9 cellular contexts compared by ENCODE assay signal in genomic region chr21:37371041-37371397, GRCh38. TPM values are rescaled to one million over a fixed set of nuclear protein-coding genes. Genes with fewer than 3 reads are reported as not detected.
DNase-seq lines count a peak whose midpoint lies in the region; ATAC-seq and TF ChIP-seq lines count a peak whose summit lies in the region.
"Had no signal": no experiment of that assay in that cellular context is flagged by ENCODE, and none has a peak within 500 bp of the region (broad histone marks: within the 10 kb centered on the region; RNA-seq: fewer than 3 reads in every experiment).

No MANE protein-coding gene starts in this region.

- peaks cover 9% of the 10 kb centered on the region; the same call in 1 of the 2 replicates for H3F3A ChIP-seq in Loucy (ENCODE audit: low read depth)

- intact Hi-C loops in CD8-positive, alpha-beta T cell (cut with DNase I, micrococcal nuclease), result loop anchor here (2.0 to 5.0 kb wide), 4 partner anchors 14 to 106 kb away; no protein-coding TSS in a partner anchor
- intact Hi-C loops in mammary epithelial cell (cut with micrococcal nuclease), result no loop called here

- dilution Hi-C loops in mammary epithelial cell (cut with HindIII; ENCODE audit: low sequenced_read_pairs), result loop anchor here (5.0 kb wide), 1 partner anchor 114 kb away; no protein-coding TSS in a partner anchor

- H3K36me3 Mint-ChIP-seq in CD8-positive, alpha-beta T cell, result peaks cover 15% of the 10 kb centered on the region
- no peaks in the 10 kb centered on the region for H3K36me3 Mint-ChIP-seq in neural crest cell (ENCODE audit: low read depth)

- H3K9me2 ChIP-seq in Loucy (replicated peaks; ENCODE audit: low read depth, low read length), result no peaks in the 10 kb centered on the region

- no TSS peak for BruUV-seq in mammary epithelial cell (replicated peaks; lab: Mats Ljungman, UMichigan)

- H3K4me1 ChIP-seq in CD8-positive, alpha-beta T cell (ENCODE audit: insufficient read depth, low read length), result peaks cover 64% of the 10 kb centered on the region
- H3K4me1 ChIP-seq in Loucy (ENCODE audit: insufficient read depth, low read length, poor library complexity, severe bottlenecking) (peaks cover 62% of the 10 kb centered on the region), mammary epithelial cell (ENCODE audit: insufficient read depth, low read length) (peaks cover 44% of the 10 kb centered on the region)

- no peak overlapping the region for H3K27ac ChIP-seq in CD8-positive, alpha-beta T cell (ENCODE audit: low read depth, low read length)
- no peak overlapping the region for H3K27ac ChIP-seq in mammary epithelial cell (ENCODE audit: insufficient read depth, low read depth, low read length)

- H3K4me3 Mint-ChIP-seq in CD8-positive, alpha-beta T cell, result peak overlapping the region; percentile 91
- peak overlapping the region; percentile 95 for H3K4me3 Mint-ChIP-seq in neural crest cell

- CTCF ChIA-PET in CD8-positive, alpha-beta T cell (lab: Charles Lee), result interaction anchor here (0.8 to 1.7 kb wide), 2 partner anchors 82 to 193 kb away, joined by 3 to 4 read pairs; no protein-coding TSS in a partner anchor
- CTCF ChIA-PET in mammary epithelial cell (lab: Charles Lee; ENCODE audit: low non-redundant PET), result no interaction called here
- CTCF ChIA-PET in HEK293T (lab: Yijun Ruan, JAX), result no interaction called here

- ATAC-seq in CD8-positive, alpha-beta T cell, result no peak
- ATAC-seq in GM19452 (IDR thresholded peaks at IDR 0.05; ENCODE audit: unreplicated experiment), result no peak

- H2AFZ ChIP-seq in Loucy (ENCODE audit: low read length) (no peak overlapping the region), mammary epithelial cell (ENCODE audit: low read depth, low read length) (no peak overlapping the region)

- in situ Hi-C loops in mammary epithelial cell (cut with MboI; ENCODE audit: low sequenced_read_pairs in 2 of 2), result loop anchor here in 1 of 2 donors (25.0 kb wide), 1 partner anchor 109 kb away; the partner anchor contains the start of gene VPS26C

- no peaks in the 10 kb centered on the region for H3K36me3 ChIP-seq in CD8-positive, alpha-beta T cell (ENCODE audit: insufficient read depth, low read length)
- H3K36me3 ChIP-seq in Loucy (ENCODE audit: insufficient read depth, low read length) (no peaks in the 10 kb centered on the region), mammary epithelial cell (ENCODE audit: insufficient read depth, low read length) (no peaks in the 10 kb centered on the region)

- no peaks in the 10 kb centered on the region for H3K27me3 ChIP-seq in CD8-positive, alpha-beta T cell (ENCODE audit: insufficient read depth, low read length)
- H3K27me3 ChIP-seq in Loucy (ENCODE audit: insufficient read depth, low read length, poor library complexity, severe bottlenecking) (peaks cover 9% of the 10 kb centered on the region), mammary epithelial cell (ENCODE audit: insufficient read depth, low read length) (no peaks in the 10 kb centered on the region)

- peak overlapping the region; percentile 88 for H3K27ac Mint-ChIP-seq in CD8-positive, alpha-beta T cell
- no peak overlapping the region for H3K27ac Mint-ChIP-seq in neural crest cell (ENCODE audit: unreplicated experiment)

- no peak for DNase-seq in CD8-positive, alpha-beta T cell
- DNase-seq in mammary epithelial cell (no peak), neural crest cell (ENCODE audit: low read depth, low spot score) (no peak), COLO829 (ENCODE audit: low spot score) (no peak), HEK293T (ENCODE audit: extremely low spot score) (no peak)
- DNase-seq in activated effector memory CD4-positive, alpha-beta T cell treated with Interleukin-2 at 50 U/mL for 16 hours, result no peak
- DNase-seq: NCI-H146 had no signal

- H3K27me3 Mint-ChIP-seq in CD8-positive, alpha-beta T cell (ENCODE audit: low read depth), result no peaks in the 10 kb centered on the region
- H3K27me3 Mint-ChIP-seq in neural crest cell (ENCODE audit: low read depth), result peaks cover 3% of the 10 kb centered on the region

- H3K4me2 ChIP-seq in Loucy (ENCODE audit: low read depth, low read length, poor library complexity, severe bottlenecking), result peak overlapping the region; percentile 88
- peak overlapping the region; percentile 38 for H3K4me2 ChIP-seq in mammary epithelial cell (ENCODE audit: insufficient read depth, low read depth, low read length)

- H3K4me1 Mint-ChIP-seq in CD8-positive, alpha-beta T cell (ENCODE audit: low read depth), result peaks cover 72% of the 10 kb centered on the region
- H3K4me1 Mint-ChIP-seq in neural crest cell, result peaks cover 67% of the 10 kb centered on the region

- H3K9me3 ChIP-seq in CD8-positive, alpha-beta T cell (ENCODE audit: low read length), result no peaks in the 10 kb centered on the region
- H3K9me3 ChIP-seq in Loucy (ENCODE audit: insufficient read depth, low read depth, low read length) (no peaks in the 10 kb centered on the region), mammary epithelial cell (replicated peaks; ENCODE audit: insufficient read depth, low read length) (no peaks in the 10 kb centered on the region)

- H3K79me2 ChIP-seq in Loucy (ENCODE audit: insufficient read depth, low read length), result peaks cover 92% of the 10 kb centered on the region
- peaks cover 93% of the 10 kb centered on the region for H3K79me2 ChIP-seq in mammary epithelial cell (ENCODE audit: insufficient read depth, low read length)

- H3K4me3 ChIP-seq in CD8-positive, alpha-beta T cell (ENCODE audit: low read depth, low read length), result peak overlapping the region; percentile 86
- H3K4me3 ChIP-seq in Loucy (ENCODE audit: low read length, poor library complexity, severe bottlenecking) (peak overlapping the region; percentile 98), mammary epithelial cell (replicated peaks in 1 of 3; ENCODE audit: insufficient read depth in 1 of 3, low read depth in 2 of 3, low read length in 3 of 3) (no peak overlapping the region)

- H3K9me3 Mint-ChIP-seq in CD8-positive, alpha-beta T cell, result no peaks in the 10 kb centered on the region
- H3K9me3 Mint-ChIP-seq in neural crest cell, result no peaks in the 10 kb centered on the region

- WGBS in mammary epithelial cell (ENCODE audit: low coverage, missing lambda C conversion rate), result 95% methylated on average over 2 of the region's 2 CpGs

- no peak for TF ChIP-seq CTCF in CD8-positive, alpha-beta T cell (IDR thresholded peaks at IDR 0.05)
- TF ChIP-seq CTCF in Loucy (conservative IDR thresholded peaks at IDR 0.05; ENCODE audit: low read length), result no peak
- no peak for TF ChIP-seq CTCF in mammary epithelial cell (conservative IDR thresholded peaks at IDR 0.05 in 1 of 2, IDR thresholded peaks at IDR 0.05 in 1 of 2; ENCODE audit: extremely low read depth in 1 of 2, insufficient read depth in 1 of 2, low read depth in 1 of 2, low read length in 2 of 2)
- no peak for TF ChIP-seq CTCF in neural crest cell (conservative IDR thresholded peaks at IDR 0.05)

- peak overlapping the region; percentile 97 for H3K9ac ChIP-seq in Loucy (ENCODE audit: low read depth, low read length, poor library complexity, severe bottlenecking)
- H3K9ac ChIP-seq in mammary epithelial cell (ENCODE audit: insufficient read depth, low read length), result no peak overlapping the region

- peaks cover 76% of the 10 kb centered on the region for H4K20me1 ChIP-seq in Loucy (ENCODE audit: insufficient read depth, low read length, poor library complexity, severe bottlenecking)
- H4K20me1 ChIP-seq in mammary epithelial cell (ENCODE audit: insufficient read depth, low read length), result no peaks in the 10 kb centered on the region

- POLR2A ChIA-PET in CD8-positive, alpha-beta T cell (lab: Charles Lee), result interaction anchor here (0.8 to 1.0 kb wide), 4 partner anchors 10 to 152 kb away, joined by 3 read pairs; no protein-coding TSS in a partner anchor
- POLR2A ChIA-PET in HEK293T (lab: Yijun Ruan, JAX), result no interaction called here

TF ChIP-seq in HEK293T, 16 proteins besides CTCF, POLR2A, EP300 and RAD21:
- no peak for TF ChIP-seq SP1 (IDR thresholded peaks at IDR 0.05)
- TF ChIP-seq FOXM1 (IDR thresholded peaks at IDR 0.05; ENCODE audit: borderline replicate concordance), result no peak
- TF ChIP-seq ARNT (IDR thresholded peaks at IDR 0.05), result no peak
- no peak for TF ChIP-seq LEF1 (IDR thresholded peaks at IDR 0.05; ENCODE audit: borderline replicate concordance)
- no peak for TF ChIP-seq CTBP1 (IDR thresholded peaks at IDR 0.05; ENCODE audit: borderline replicate concordance)
- no peak for TF ChIP-seq TARDBP (IDR thresholded peaks at IDR 0.05)
- no peak for TF ChIP-seq FOXA1 (IDR thresholded peaks at IDR 0.05)
- no peak for TF ChIP-seq L3MBTL2 (conservative IDR thresholded peaks at IDR 0.05)
- TF ChIP-seq HDGF (IDR thresholded peaks at IDR 0.05; ENCODE audit: borderline replicate concordance), result no peak
- TF ChIP-seq ELF4 (IDR thresholded peaks at IDR 0.05), result no peak
- TF ChIP-seq PKNOX1 (IDR thresholded peaks at IDR 0.05), result no peak
- TF ChIP-seq ZNF384 (IDR thresholded peaks at IDR 0.05), result no peak
- TF ChIP-seq BHLHE40 (IDR thresholded peaks at IDR 0.05; ENCODE audit: borderline replicate concordance), result no peak
- TF ChIP-seq FOXK2 (IDR thresholded peaks at IDR 0.05), result no peak
- no peak for TF ChIP-seq NFRKB (IDR thresholded peaks at IDR 0.05)
- no peak for TF ChIP-seq SUZ12 (IDR thresholded peaks at IDR 0.05)

RNA-seq across cellular contexts. Expression of gene DYRK1A, which starts 4.4 kb away (rescaled TPM):
- total RNA-seq in CD8-positive, alpha-beta T cell, result 100 to 1,000 TPM; 171 to 195 TPM
- total RNA-seq in mammary epithelial cell, result 10 to 100 TPM; 42.5 to 73.2 TPM
- 34.2 TPM for polyA plus RNA-seq in mammary epithelial cell
- polyA minus RNA-seq in mammary epithelial cell, result 50.9 TPM
- total RNA-seq in neural crest cell, result 73.5 and 77.0 TPM in 2 replicates

Comparison
In these comparisons a context has a peak if more than half of its experiments do, and no peak if none do; other contexts are left out.
1. H3K4me3 ChIP-seq: peak in CD8-positive, alpha-beta T cell (single experiment) and Loucy (single experiment); none in mammary epithelial cell (0 of 3).